1 cellular context compared by ENCODE assay signal in genomic region chr11:12112731-12113130, GRCh38.
TF ChIP-seq lines count a peak whose summit lies in the region.

No MANE protein-coding gene starts in this region.

TF ChIP-seq in HepG2, 621 proteins besides CTCF, POLR2A, EP300 and RAD21 (continued from another document):
- TF ChIP-seq ZFP91 (CRISPR knock-in tag; IDR thresholded peaks at IDR 0.05; ENCODE audit: borderline replicate concordance) (no peak), TEF (CRISPR knock-in tag; IDR thresholded peaks at IDR 0.05) (no peak), DNMT3B (CRISPR knock-in tag; conservative IDR thresholded peaks at IDR 0.05) (no peak)
